Comparison of ENCODE assay signal across 12 cellular contexts in genomic region chr3:131549340-131549739, GRCh38. TPM values are rescaled to one million over a fixed set of nuclear protein-coding genes. Genes with fewer than 3 reads are reported as not detected.
DNase-seq lines count a peak whose midpoint lies in the region; ATAC-seq, FAIRE-seq and TF ChIP-seq lines count a peak whose summit lies in the region.
"Had no signal": no experiment of that assay in that cellular context is flagged by ENCODE, and none has a peak within 500 bp of the region (broad histone marks: within the 10 kb centered on the region; RNA-seq: fewer than 3 reads in every experiment).

No MANE protein-coding gene starts in this region.

- no peaks in the 10 kb centered on the region for H4K20me1 ChIP-seq in KMS-11 (ENCODE audit: insufficient read depth)

- CTCF ChIA-PET in MCF 10A (lab: Yijun Ruan, JAX), result interaction anchor here (0.6 to 1.7 kb wide), 4 partner anchors 13 to 522 kb away, joined by 3 to 6 read pairs (median 4); no protein-coding TSS in a partner anchor
- CTCF ChIA-PET in CD4-positive, alpha-beta memory T cell (lab: Charles Lee; ENCODE audit: partially characterized antibody), result no interaction called here

- intact Hi-C loops in MCF 10A (cut with micrococcal nuclease), result no loop called here
- intact Hi-C loops in breast epithelium (cut with DNase I; ENCODE audit: low total_unique reads), result no loop called here
- intact Hi-C loops in CD4-positive, alpha-beta memory T cell (cut with micrococcal nuclease), result no loop called here

- no peaks in the 10 kb centered on the region for H3K36me3 Mint-ChIP-seq in MCF 10A (ENCODE audit: insufficient read depth, unreplicated experiment)
- H3K36me3 Mint-ChIP-seq in stimulated activated effector memory CD8-positive, alpha-beta T cell treated with anti-CD3 and anti-CD28 coated beads, Interleukin-12 subunit alpha, Interleukin-12 subunit beta, amount 100 ng/mL, for 72 hours, result no peaks in the 10 kb centered on the region
- H3K36me3 Mint-ChIP-seq in CD4-positive, alpha-beta memory T cell, result no peaks in the 10 kb centered on the region
- H3K36me3 Mint-ChIP-seq: activated naive CD8-positive, alpha-beta T cell treated with anti-CD3 and anti-CD28 coated beads, Interleukin-2, amount 10 ng/mL, durations not matched to agents 7 days and 5 days; memory B cell had no signal

- no peak overlapping the region for H3K4me2 ChIP-seq in KMS-11

- no peak overlapping the region for H3K27ac Mint-ChIP-seq in MCF 10A (ENCODE audit: low read depth, unreplicated experiment)
- no peak overlapping the region for H3K27ac Mint-ChIP-seq in stimulated activated effector memory CD8-positive, alpha-beta T cell treated with anti-CD3 and anti-CD28 coated beads, Interleukin-12 subunit alpha, Interleukin-12 subunit beta, amount 100 ng/mL, for 72 hours
- H3K27ac Mint-ChIP-seq in CD4-positive, alpha-beta memory T cell, result no peak overlapping the region
- H3K27ac Mint-ChIP-seq: activated naive CD8-positive, alpha-beta T cell treated with anti-CD3 and anti-CD28 coated beads, Interleukin-2, amount 10 ng/mL, durations not matched to agents 7 days and 5 days; memory B cell had no signal

- TF ChIP-seq POLR2A in breast epithelium (IDR thresholded peaks at IDR 0.05), result no peak

- POLR2A ChIA-PET in MCF 10A (lab: Yijun Ruan, JAX), result no interaction called here
- POLR2A ChIA-PET in CD4-positive, alpha-beta memory T cell (lab: Charles Lee; ENCODE audit: partially characterized antibody), result no interaction called here

- H3K27ac ChIP-seq in breast epithelium (no peak overlapping the region), KMS-11 (no peak overlapping the region)
- no peak overlapping the region for H3K27ac ChIP-seq in CD4-positive, alpha-beta memory T cell (ENCODE audit: low read depth, low read length)

- H3K27me3 ChIP-seq in breast epithelium (no peaks in the 10 kb centered on the region), KMS-11 (ENCODE audit: insufficient read depth, low read depth) (no peaks in the 10 kb centered on the region), bronchial epithelial cell (ENCODE audit: control insufficient read depth, insufficient read depth, low read length) (no peaks in the 10 kb centered on the region)
- no peaks in the 10 kb centered on the region for H3K27me3 ChIP-seq in CD4-positive, alpha-beta memory T cell (ENCODE audit: insufficient read depth, low read length)

- peaks cover 3% of the 10 kb centered on the region for H3K4me1 Mint-ChIP-seq in MCF 10A (ENCODE audit: insufficient read depth, unreplicated experiment)
- H3K4me1 Mint-ChIP-seq in stimulated activated effector memory CD8-positive, alpha-beta T cell treated with anti-CD3 and anti-CD28 coated beads, Interleukin-12 subunit alpha, Interleukin-12 subunit beta, amount 100 ng/mL, for 72 hours, result no peaks in the 10 kb centered on the region
- no peaks in the 10 kb centered on the region for H3K4me1 Mint-ChIP-seq in CD4-positive, alpha-beta memory T cell
- H3K4me1 Mint-ChIP-seq: memory B cell had no signal

- no TSS peak for BruUV-seq in MCF 10A (replicated peaks; lab: Mats Ljungman, UMichigan)

- H3K9me3 ChIP-seq in breast epithelium, result no peaks in the 10 kb centered on the region
- no peaks in the 10 kb centered on the region for H3K9me3 ChIP-seq in CD4-positive, alpha-beta memory T cell (ENCODE audit: control insufficient read depth in 1 of 2, low read length in 2 of 2)

- H3K4me1 ChIP-seq in breast epithelium (no peaks in the 10 kb centered on the region), KMS-11 (ENCODE audit: low read depth, poor library complexity, severe bottlenecking) (peaks cover 24% of the 10 kb centered on the region)
- H3K4me1 ChIP-seq in CD4-positive, alpha-beta memory T cell (ENCODE audit: insufficient read depth, low read length), result no peaks in the 10 kb centered on the region

- H3K4me3 Mint-ChIP-seq in MCF 10A (ENCODE audit: unreplicated experiment), result no peak overlapping the region
- H3K4me3 Mint-ChIP-seq in stimulated activated effector memory CD8-positive, alpha-beta T cell treated with anti-CD3 and anti-CD28 coated beads, Interleukin-12 subunit alpha, Interleukin-12 subunit beta, amount 100 ng/mL, for 72 hours, result no peak overlapping the region
- H3K4me3 Mint-ChIP-seq in CD4-positive, alpha-beta memory T cell, result no peak overlapping the region
- H3K4me3 Mint-ChIP-seq: activated naive CD8-positive, alpha-beta T cell treated with anti-CD3 and anti-CD28 coated beads, Interleukin-2, amount 10 ng/mL, durations not matched to agents 7 days and 5 days; memory B cell had no signal

- peaks cover 32% of the 10 kb centered on the region for H3K27me3 Mint-ChIP-seq in MCF 10A (ENCODE audit: insufficient read depth, unreplicated experiment)
- peaks cover 9 to 15% of the 10 kb centered on the region in 2 donors for H3K27me3 Mint-ChIP-seq in CD4-positive, alpha-beta memory T cell

- H3K36me3 ChIP-seq in breast epithelium, result no peaks in the 10 kb centered on the region
- no peaks in the 10 kb centered on the region for H3K36me3 ChIP-seq in KMS-11 (ENCODE audit: insufficient read depth)
- H3K36me3 ChIP-seq in bronchial epithelial cell (ENCODE audit: control insufficient read depth, insufficient read depth, low read length), result no peaks in the 10 kb centered on the region
- H3K36me3 ChIP-seq in CD4-positive, alpha-beta memory T cell (ENCODE audit: insufficient read depth, low read length), result no peaks in the 10 kb centered on the region

- no peak overlapping the region for H3K4me3 ChIP-seq in breast epithelium
- H3K4me3 ChIP-seq in KMS-11 (IDR thresholded peaks at IDR 0.05; ENCODE audit: insufficient read depth, low read depth, low read length), result no peak overlapping the region
- no peak overlapping the region for H3K4me3 ChIP-seq in bronchial epithelial cell (ENCODE audit: low read depth, low read length)
- H3K4me3 ChIP-seq in retinal pigment epithelial cell (ENCODE audit: low read length), result no peak overlapping the region
- no peak overlapping the region for H3K4me3 ChIP-seq in CD4-positive, alpha-beta memory T cell (ENCODE audit: low read length in 2 of 2)

- ATAC-seq in GM18511 (IDR thresholded peaks at IDR 0.05; ENCODE audit: unreplicated experiment), result no peak
- no peak for ATAC-seq in stimulated activated effector memory CD8-positive, alpha-beta T cell treated with anti-CD3 and anti-CD28 coated beads, Interleukin-12 subunit alpha, Interleukin-12 subunit beta, amount 100 ng/mL, for 72 hours

- FAIRE-seq in bronchial epithelial cell (lab: Jason Lieb, UNC), result no peak

- no peak overlapping the region for H2AFZ ChIP-seq in KMS-11 (ENCODE audit: low read depth)

- H3K79me2 ChIP-seq in KMS-11 (ENCODE audit: insufficient read depth, low read depth), result no peaks in the 10 kb centered on the region

- TF ChIP-seq CTCF in MCF 10A (IDR thresholded peaks at IDR 0.05; ENCODE audit: unreplicated experiment) (peak; percentile 15), breast epithelium (IDR thresholded peaks at IDR 0.05) (no peak), KMS-11 (conservative IDR thresholded peaks at IDR 0.05; ENCODE audit: low read depth, low read length) (peak; percentile 86), bronchial epithelial cell (IDR thresholded peaks at IDR 0.05; ENCODE audit: insufficient read depth, low read length, severe bottlenecking) (peak; percentile 31), retinal pigment epithelial cell (conservative IDR thresholded peaks at IDR 0.05; ENCODE audit: low read depth, low read length) (peak; percentile 48)

- DNase-seq in MCF 10A (ENCODE audit: unreplicated experiment) (peak; percentile 27), breast epithelium (ENCODE audit: low spot score in 2 of 2) (no peak), bronchial epithelial cell (ENCODE audit: low read depth) (peak; percentile 13), retinal pigment epithelial cell (ENCODE audit: low read depth) (no peak)
- no peak for DNase-seq in stimulated activated effector memory CD8-positive, alpha-beta T cell treated with anti-CD3 and anti-CD28 coated beads, Interleukin-12 subunit alpha, Interleukin-12 subunit beta, amount 100 ng/mL, for 72 hours (ENCODE audit: low spot score in 2 of 2)
- no peak for DNase-seq in CD4-positive, alpha-beta memory T cell
- DNase-seq: activated naive CD8-positive, alpha-beta T cell treated with anti-CD3 and anti-CD28 coated beads, Interleukin-2, amount 10 ng/mL, durations not matched to agents 7 days and 5 days; DMS79; NCI-H2081 treated with DMSO at 0.1 percent for 48 hours had no signal

- H3K9ac ChIP-seq in KMS-11, result no peak overlapping the region

- H3K9me3 Mint-ChIP-seq in MCF 10A (ENCODE audit: unreplicated experiment), result no peaks in the 10 kb centered on the region
- H3K9me3 Mint-ChIP-seq in stimulated activated effector memory CD8-positive, alpha-beta T cell treated with anti-CD3 and anti-CD28 coated beads, Interleukin-12 subunit alpha, Interleukin-12 subunit beta, amount 100 ng/mL, for 72 hours, result no peaks in the 10 kb centered on the region
- H3K9me3 Mint-ChIP-seq in CD4-positive, alpha-beta memory T cell, result no peaks in the 10 kb centered on the region
- H3K9me3 Mint-ChIP-seq: activated naive CD8-positive, alpha-beta T cell treated with anti-CD3 and anti-CD28 coated beads, Interleukin-2, amount 10 ng/mL, durations not matched to agents 7 days and 5 days; memory B cell had no signal

RNA-seq across cellular contexts. Expression of gene MRPL3, which starts 46.6 kb away (rescaled TPM):
- total RNA-seq in MCF 10A (2022) (138 and 179 TPM in 2 replicates), breast epithelium (100 to 1,000 TPM in 1 of 3 donors, 10 to 100 TPM in 2; 79.0 to 108 (median 95.1) TPM), bronchial epithelial cell (97.9 and 119 TPM in 2 replicates)
- total RNA-seq in CD4-positive, alpha-beta memory T cell, result 10 to 100 TPM; 45.8 to 48.1 TPM
- 100 to 1,000 TPM in 1 of 2 donors, 10 to 100 TPM in 1; 82.5 to 110 TPM for polyA plus RNA-seq in CD4-positive, alpha-beta memory T cell

Comparison
In these comparisons a context has a peak if more than half of its experiments do, and no peak if none do; other contexts are left out.
1. DNase-seq: peak in MCF 10A (single experiment) and bronchial epithelial cell (single experiment); none in breast epithelium (0 of 2), retinal pigment epithelial cell (single experiment), stimulated activated effector memory CD8-positive, alpha-beta T cell treated with anti-CD3 and anti-CD28 coated beads, Interleukin-12 subunit alpha, Interleukin-12 subunit beta, amount 100 ng/mL, for 72 hours (0 of 2) and CD4-positive, alpha-beta memory T cell (0 of 5).
2. CTCF ChIP-seq: peak in MCF 10A (single experiment), KMS-11 (single experiment), bronchial epithelial cell (single experiment) and retinal pigment epithelial cell (single experiment); none in breast epithelium (0 of 3).